In genomic region chr16:77723108-77723514, GRCh38 we compare ENCODE assay signal across 8 cellular contexts. TPM values are rescaled to one million over a fixed set of nuclear protein-coding genes. Genes with fewer than 3 reads are reported as not detected.
A peak's percentile ranks its signal among the peaks of the same experiment; 100 is the strongest.
DNase-seq lines count a peak whose midpoint lies in the region; ATAC-seq and TF ChIP-seq lines count a peak whose summit lies in the region.

No MANE protein-coding gene starts in this region.

- TF ChIP-seq CTCF in PC-3 (conservative IDR thresholded peaks at IDR 0.05; ENCODE audit: low read depth, low read length) (no peak), coronary artery (IDR thresholded peaks at IDR 0.05) (no peak), lower lobe of right lung (IDR thresholded peaks at IDR 0.05) (no peak), tibial artery (IDR thresholded peaks at IDR 0.05) (no peak)

- no peaks in the 10 kb centered on the region for H3K4me1 ChIP-seq in PC-3 (ENCODE audit: insufficient read depth, low read length)
- peaks cover 12% of the 10 kb centered on the region for H3K4me1 ChIP-seq in lower lobe of right lung
- peaks cover 0 to 13% (median 9%) of the 10 kb centered on the region in 4 donors for H3K4me1 ChIP-seq in tibial artery

- H3K36me3 Mint-ChIP-seq in activated T-cell treated with anti-CD3 and anti-CD28 coated beads, Interleukin-2, amount 50 U/mL, for 72 hours (ENCODE audit: insufficient read depth in 2 of 2) = peaks cover 2 to 10% of the 10 kb centered on the region in 2 donors

- peak overlapping the region; percentile 78; the same call in 1 of the 2 replicates for H2AFZ ChIP-seq in PC-3 (ENCODE audit: low read length)

- H3K36me3 ChIP-seq in PC-3 (ENCODE audit: low read depth, low read length) (no peaks in the 10 kb centered on the region), lower lobe of right lung (no peaks in the 10 kb centered on the region), tibial artery (peaks cover 0 to 13% (median 8%) of the 10 kb centered on the region in 3 donors)

- peak overlapping the region; percentile 78 for H3K4me2 ChIP-seq in PC-3 (ENCODE audit: low read length)

- peak overlapping the region; percentile 54 for H3K27ac Mint-ChIP-seq in activated T-cell treated with anti-CD3 and anti-CD28 coated beads, Interleukin-2, amount 50 U/mL, for 72 hours

- peaks cover 22% of the 10 kb centered on the region for H3K4me1 Mint-ChIP-seq in activated T-cell treated with anti-CD3 and anti-CD28 coated beads, Interleukin-2, amount 50 U/mL, for 72 hours (ENCODE audit: low read depth)

- no peaks in the 10 kb centered on the region for H3K9me3 ChIP-seq in PC-3 (ENCODE audit: low read length)
- H3K9me3 ChIP-seq in lower lobe of right lung = no peaks in the 10 kb centered on the region
- no peaks in the 10 kb centered on the region for H3K9me3 ChIP-seq in tibial artery

- H3K79me2 ChIP-seq in PC-3 (ENCODE audit: low read length) = no peaks in the 10 kb centered on the region

- no peak overlapping the region for H3K9ac ChIP-seq in PC-3 (ENCODE audit: low read length)

- H3K9me2 ChIP-seq in PC-3 (replicated peaks; ENCODE audit: low read length) = no peaks in the 10 kb centered on the region

- H3K27ac ChIP-seq in PC-3 (ENCODE audit: low read length) (no peak overlapping the region), coronary artery (peak overlapping the region; percentile 71 to 94), lower lobe of right lung (peak overlapping the region; percentile 92), tibial artery (peak overlapping the region; percentile 86 to 94)

- intact Hi-C loops in PC-3 (cut with micrococcal nuclease) (no loop called here), lower lobe of right lung (cut with DNase I) (no loop called here), tibial artery (cut with DNase I; ENCODE audit: low total_unique reads) (loop anchor here (10.0 kb wide), 1 partner anchor 62 kb away; the partner anchor contains the start of gene VAT1L)

- ATAC-seq in activated T-cell treated with anti-CD3 and anti-CD28 coated beads, Interleukin-2, amount 50 U/mL, for 72 hours (replicated peaks in 1 of 2) = no peak
- ATAC-seq in HG02884 (IDR thresholded peaks at IDR 0.05; ENCODE audit: unreplicated experiment) (peak; percentile 12), PC-3 (no peak), lower lobe of right lung (peak in 1 of 2 donors; percentile 21)

- H4K20me1 ChIP-seq in PC-3 (ENCODE audit: low read length) = no peaks in the 10 kb centered on the region

- H3K4me3 ChIP-seq in PC-3 (ENCODE audit: low read length) (peak overlapping the region; percentile 60), coronary artery (peak overlapping the region; percentile 79), lower lobe of right lung (peak overlapping the region; percentile 84), tibial artery (peak overlapping the region; percentile 75 to 80)

- DNase-seq in activated T-cell treated with anti-CD3 and anti-CD28 coated beads, Interleukin-2, amount 50 U/mL, for 72 hours = peak in 1 of 2 donors; percentile 13
- no peak for DNase-seq in activated T-cell treated with anti-CD3 and anti-CD28 coated beads for 4 hours
- DNase-seq in PC-3 = no peak
- DNase-seq in coronary artery (ENCODE audit: low spot score) = no peak
- no peak for DNase-seq in lower lobe of right lung
- DNase-seq in tibial artery = peak; percentile 28 to 73
- DNase-seq in NCI-H774 (lab: John Stamatoyannopoulos, UW) = no peak

- peaks cover 16% of the 10 kb centered on the region for H3K27me3 ChIP-seq in PC-3 (ENCODE audit: low read length)
- H3K27me3 ChIP-seq in lower lobe of right lung (ENCODE audit: low read depth) = no peaks in the 10 kb centered on the region
- no peaks in the 10 kb centered on the region for H3K27me3 ChIP-seq in tibial artery

- H3K9me3 Mint-ChIP-seq in activated T-cell treated with anti-CD3 and anti-CD28 coated beads, Interleukin-2, amount 50 U/mL, for 72 hours = peaks cover 0 to 3% of the 10 kb centered on the region in 2 donors

- POLR2A ChIA-PET in PC-3 (lab: Charles Lee; ENCODE audit: unreplicated experiment) = no interaction called here

- CTCF ChIA-PET in PC-3 (lab: Charles Lee) = no interaction called here

- no TSS peak for BruUV-seq in PC-3 (replicated peaks; lab: Mats Ljungman, UMichigan)

- no peaks in the 10 kb centered on the region for H3K27me3 Mint-ChIP-seq in activated T-cell treated with anti-CD3 and anti-CD28 coated beads, Interleukin-2, amount 50 U/mL, for 72 hours (ENCODE audit: low read depth)

- no peaks in the 10 kb centered on the region for H3F3A ChIP-seq in PC-3 (ENCODE audit: low read length, unreplicated experiment)

- peak overlapping the region; percentile 83 to 85 for H3K4me3 Mint-ChIP-seq in activated T-cell treated with anti-CD3 and anti-CD28 coated beads, Interleukin-2, amount 50 U/mL, for 72 hours

RNA-seq across cellular contexts. Expression of gene NUDT7, which starts 0.8 kb away (rescaled TPM):
- total RNA-seq in activated T-cell treated with anti-CD3 and anti-CD28 coated beads, Interleukin-2, amount 50 U/mL, for 72 hours = 1 to 10 TPM; 6.5 to 8.2 TPM
- total RNA-seq in PC-3 (2014; rRNA removed) = not detected in 2 replicates
- total RNA-seq in lower lobe of right lung = 9.2 TPM

Comparison
In these comparisons a context has a peak if more than half of its experiments do, and no peak if none do; other contexts are left out.
1. DNase-seq: peak in tibial artery (2 of 2); none in activated T-cell treated with anti-CD3 and anti-CD28 coated beads for 4 hours (single experiment), PC-3 (single experiment), coronary artery (single experiment), lower lobe of right lung (single experiment) and NCI-H774 (single experiment).
2. Peak in every context shown above with its lines, with median percentiles within 50 percentile points of each other: H3K4me3 ChIP-seq.